ENCODE assay signal across 11 cellular contexts in the genomic region with DNA sequence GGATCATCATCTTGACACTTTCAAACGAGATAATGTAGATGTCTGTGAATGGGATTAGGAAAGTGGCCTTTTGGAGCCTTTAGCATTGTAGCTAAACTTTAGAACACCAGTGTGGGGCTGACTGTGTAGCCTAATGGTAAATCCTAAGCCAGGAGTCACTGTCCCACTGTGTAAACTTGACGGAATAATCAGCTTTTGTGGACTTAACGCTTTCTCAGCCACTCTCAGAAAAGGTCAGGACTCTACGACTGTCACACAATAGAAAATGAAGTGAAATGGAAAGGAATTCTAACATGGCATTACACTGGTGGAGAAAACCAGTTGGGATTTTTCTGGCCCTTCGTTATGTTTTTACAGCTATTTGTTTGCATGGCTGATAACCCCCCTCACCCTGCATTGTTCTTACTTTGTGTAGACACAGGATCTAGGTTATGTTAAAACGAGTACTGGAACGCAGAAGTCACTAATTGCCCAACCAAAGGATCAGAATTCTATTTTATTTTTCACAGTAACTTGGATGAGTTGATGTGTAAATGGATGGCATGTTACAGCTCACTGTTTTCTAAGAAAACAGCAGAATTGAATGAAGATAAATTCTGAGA.
"Had no signal": no experiment of that assay in that cellular context is flagged by ENCODE, and none has a peak within 500 bp of the region (broad histone marks: within the 10 kb centered on the region; RNA-seq: fewer than 3 reads in every experiment).

No MANE protein-coding gene starts in this region.

- H3K4me3 ChIP-seq: adrenal gland, esophagus muscularis mucosa, mucosa of descending colon, right lobe of liver, spleen, tibial nerve, vagina had no signal

- H3K27me3 ChIP-seq: adrenal gland, right lobe of liver, vagina had no signal

- H3K36me3 Mint-ChIP-seq: naive thymus-derived CD8-positive, alpha-beta T cell; stimulated activated memory B cell treated with anti-CD40 and anti-IgM and Interleukin-4, amounts not matched to agents 10 μg/mL and 1 μg/mL and 100 μg/mL, for 72 hours had no signal

- H3K27ac ChIP-seq: esophagus muscularis mucosa, right lobe of liver, spleen, tibial nerve, vagina had no signal

- H3K9me3 ChIP-seq: adrenal gland, esophagus muscularis mucosa, mucosa of descending colon, right lobe of liver, spleen, tibial nerve, vagina had no signal

- H3K4me1 Mint-ChIP-seq: central memory CD8-positive, alpha-beta T cell had no signal

- ATAC-seq: stimulated activated memory B cell treated with anti-CD40 and anti-IgM and Interleukin-4, amounts not matched to agents 10 μg/mL and 1 μg/mL and 100 μg/mL, for 72 hours had no signal

- DNase-seq: spleen had no signal

- H3K9me3 Mint-ChIP-seq: activated T-helper 2 cell treated with anti-CD3 and anti-CD28 coated beads, Interferon-gamma antibody, Interleukin-2, Interleukin-4, amounts not matched to agents 10 μg/mL and 5 μg/mL and 100 μg/mL, durations not matched to agents 14 hours and 24 hours and 36 hours; central memory CD8-positive, alpha-beta T cell; naive thymus-derived CD8-positive, alpha-beta T cell; stimulated activated memory B cell treated with anti-CD40 and anti-IgM and Interleukin-4, amounts not matched to agents 10 μg/mL and 1 μg/mL and 100 μg/mL, for 72 hours had no signal

- H3K36me3 ChIP-seq: adrenal gland, esophagus muscularis mucosa, right lobe of liver, spleen, tibial nerve, vagina had no signal

- H3K4me3 Mint-ChIP-seq: central memory CD8-positive, alpha-beta T cell; naive thymus-derived CD8-positive, alpha-beta T cell; stimulated activated memory B cell treated with anti-CD40 and anti-IgM and Interleukin-4, amounts not matched to agents 10 μg/mL and 1 μg/mL and 100 μg/mL, for 72 hours had no signal

- H3K27me3 Mint-ChIP-seq: central memory CD8-positive, alpha-beta T cell had no signal

- H3K4me1 ChIP-seq: right lobe of liver, vagina had no signal

- H3K27ac Mint-ChIP-seq: naive thymus-derived CD8-positive, alpha-beta T cell; stimulated activated memory B cell treated with anti-CD40 and anti-IgM and Interleukin-4, amounts not matched to agents 10 μg/mL and 1 μg/mL and 100 μg/mL, for 72 hours had no signal
